ENCODE assay signal across 15 cellular contexts in the genomic region with DNA sequence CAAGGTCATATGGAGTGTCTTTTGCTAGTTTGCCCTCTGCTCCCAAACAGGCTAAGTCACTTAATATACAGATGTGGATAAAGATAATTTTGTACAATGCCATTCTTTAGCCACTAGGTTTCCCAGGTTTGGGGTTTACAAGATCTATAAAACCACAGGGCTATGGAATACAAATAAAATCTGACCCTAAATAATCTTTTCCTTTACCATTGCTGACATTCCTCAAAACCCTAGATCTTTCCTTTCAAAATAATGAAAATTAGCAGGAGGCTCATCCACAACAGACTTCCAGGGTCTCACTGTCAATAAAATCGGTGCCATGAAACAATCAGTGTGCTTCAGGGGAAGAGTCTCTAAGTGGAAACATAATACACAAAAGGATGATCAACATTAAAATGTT.
DNase-seq lines count a peak whose midpoint lies in the region; ATAC-seq and TF ChIP-seq lines count a peak whose summit lies in the region.
"Had no signal": no experiment of that assay in that cellular context is flagged by ENCODE, and none has a peak within 500 bp of the region (broad histone marks: within the 10 kb centered on the region; RNA-seq: fewer than 3 reads in every experiment).

No MANE protein-coding gene starts in this region.

- intact Hi-C loops in adrenal gland (cut with DNase I) (no loop called here), gastrocnemius medialis (cut with DNase I; ENCODE audit: low total_unique reads) (no loop called here)

- H3K4me1 ChIP-seq in adrenal gland (replicated peaks in 1 of 2) (peaks cover 27 to 51% of the 10 kb centered on the region in 2 donors), gastrocnemius medialis (peaks cover 18 to 22% of the 10 kb centered on the region in 2 donors)

- H3K4me3 Mint-ChIP-seq in osteocyte (ENCODE audit: unreplicated experiment) = no peak overlapping the region
- H3K4me3 Mint-ChIP-seq: activated naive CD8-positive, alpha-beta T cell treated with anti-CD3 and anti-CD28 coated beads, Interleukin-2, amount 50 U/mL, for 24 hours; CD8-positive, alpha-beta memory T cell had no signal

- H3K4me1 Mint-ChIP-seq in osteocyte (ENCODE audit: unreplicated experiment) = peaks cover 15% of the 10 kb centered on the region

- no peak for TF ChIP-seq POLR2A in adrenal gland (IDR thresholded peaks at IDR 0.05)
- TF ChIP-seq POLR2A in gastrocnemius medialis (IDR thresholded peaks at IDR 0.05) = no peak

- no peaks in the 10 kb centered on the region for H3K27me3 Mint-ChIP-seq in osteocyte (ENCODE audit: unreplicated experiment)
- H3K27me3 Mint-ChIP-seq: activated naive CD8-positive, alpha-beta T cell treated with anti-CD3 and anti-CD28 coated beads, Interleukin-2, amount 50 U/mL, for 24 hours had no signal

- in situ Hi-C loops in gastrocnemius medialis (cut with MboI; ENCODE audit: low sequenced_read_pairs in 4 of 4) = no loop called here

- H3K9me3 ChIP-seq in adrenal gland (replicated peaks in 1 of 3) = no peaks in the 10 kb centered on the region
- H3K9me3 ChIP-seq in gastrocnemius medialis = no peaks in the 10 kb centered on the region
- H3K9me3 ChIP-seq: stomach had no signal

- H3K9me3 Mint-ChIP-seq in osteocyte (ENCODE audit: unreplicated experiment) = no peaks in the 10 kb centered on the region

- TF ChIP-seq CTCF in GM12865 (IDR thresholded peaks at IDR 0.05; ENCODE audit: insufficient read depth, low read depth, low read length, missing control alignments) (no peak), adrenal gland (IDR thresholded peaks at IDR 0.05) (peak in 3 of 6 experiments; percentile 12 to 29 (median 23)), osteocyte (IDR thresholded peaks at IDR 0.05) (peak; percentile 11), gastrocnemius medialis (IDR thresholded peaks at IDR 0.05 in 4 of 5, conservative IDR thresholded peaks at IDR 0.05 in 1 of 5) (no peak)

- peak overlapping the region; percentile 22 for H3K4me3 ChIP-seq in GM12865 (ENCODE audit: low read depth, low read length)
- peak overlapping the region in 1 of 4 donors; percentile 1 for H3K4me3 ChIP-seq in adrenal gland
- no peak overlapping the region for H3K4me3 ChIP-seq in gastrocnemius medialis
- H3K4me3 ChIP-seq: stomach had no signal

- H3K27ac ChIP-seq in adrenal gland (peak overlapping the region in 4 of 5 donors; percentile 40 to 75 (median 56)), gastrocnemius medialis (no peak overlapping the region)

- no peak for DNase-seq in GM12865 (ENCODE audit: low read depth)
- no peak for DNase-seq in adrenal gland
- no peak for DNase-seq in osteocyte (ENCODE audit: extremely low spot score, unreplicated experiment)
- DNase-seq in stimulated activated CD4-positive, alpha-beta T cell treated with anti-CD3 and anti-CD28 coated beads, Interleukin-4, amount 100 ng/mL, for 4 hours = no peak
- no peak for DNase-seq in NCI-H2029 treated with DMSO at 0.1 percent for 48 hours (lab: John Stamatoyannopoulos, UW)
- DNase-seq in gastrocnemius medialis = no peak
- DNase-seq: activated CD8-positive, alpha-beta memory T cell treated with anti-CD3 and anti-CD28 coated beads, Interleukin-2, amount 50 U/mL, for 48 hours; activated naive CD8-positive, alpha-beta T cell treated with anti-CD3 and anti-CD28 coated beads, Interleukin-2, amount 50 U/mL, for 24 hours; CD8-positive, alpha-beta memory T cell; kidney glomerular epithelial cell; NCI-H1417; NCI-H526; SHP77 treated with DMSO at 0.1 percent for 48 hours; stomach had no signal

- H3K36me3 Mint-ChIP-seq in osteocyte (ENCODE audit: unreplicated experiment) = peaks cover 9% of the 10 kb centered on the region

- H3K36me3 ChIP-seq in adrenal gland (replicated peaks in 1 of 2) = no peaks in the 10 kb centered on the region
- no peaks in the 10 kb centered on the region for H3K36me3 ChIP-seq in gastrocnemius medialis

- peak overlapping the region; percentile 10 for H3K27ac Mint-ChIP-seq in osteocyte (ENCODE audit: unreplicated experiment)
- H3K27ac Mint-ChIP-seq: activated naive CD8-positive, alpha-beta T cell treated with anti-CD3 and anti-CD28 coated beads, Interleukin-2, amount 50 U/mL, for 24 hours had no signal

- H3K27me3 ChIP-seq in adrenal gland (no peaks in the 10 kb centered on the region), gastrocnemius medialis (no peaks in the 10 kb centered on the region)
- H3K27me3 ChIP-seq: stomach had no signal

- ATAC-seq in HG03439 (IDR thresholded peaks at IDR 0.05; ENCODE audit: unreplicated experiment) = peak; percentile 12
- no peak for ATAC-seq in gastrocnemius medialis
- ATAC-seq: activated naive CD8-positive, alpha-beta T cell treated with anti-CD3 and anti-CD28 coated beads, Interleukin-2, amount 50 U/mL, for 24 hours had no signal

- whole genome bisulfite sequencing in adrenal gland, 4 donors = 59 to 78% (median 64%) methylated on average over 1 of the region's 1 CpG

Comparison
In these comparisons a context has a peak if more than half of its experiments do, and no peak if none do; other contexts are left out.
1. H3K27ac ChIP-seq: peak in adrenal gland (4 of 5); none in gastrocnemius medialis (0 of 4).